In the genomic region with DNA sequence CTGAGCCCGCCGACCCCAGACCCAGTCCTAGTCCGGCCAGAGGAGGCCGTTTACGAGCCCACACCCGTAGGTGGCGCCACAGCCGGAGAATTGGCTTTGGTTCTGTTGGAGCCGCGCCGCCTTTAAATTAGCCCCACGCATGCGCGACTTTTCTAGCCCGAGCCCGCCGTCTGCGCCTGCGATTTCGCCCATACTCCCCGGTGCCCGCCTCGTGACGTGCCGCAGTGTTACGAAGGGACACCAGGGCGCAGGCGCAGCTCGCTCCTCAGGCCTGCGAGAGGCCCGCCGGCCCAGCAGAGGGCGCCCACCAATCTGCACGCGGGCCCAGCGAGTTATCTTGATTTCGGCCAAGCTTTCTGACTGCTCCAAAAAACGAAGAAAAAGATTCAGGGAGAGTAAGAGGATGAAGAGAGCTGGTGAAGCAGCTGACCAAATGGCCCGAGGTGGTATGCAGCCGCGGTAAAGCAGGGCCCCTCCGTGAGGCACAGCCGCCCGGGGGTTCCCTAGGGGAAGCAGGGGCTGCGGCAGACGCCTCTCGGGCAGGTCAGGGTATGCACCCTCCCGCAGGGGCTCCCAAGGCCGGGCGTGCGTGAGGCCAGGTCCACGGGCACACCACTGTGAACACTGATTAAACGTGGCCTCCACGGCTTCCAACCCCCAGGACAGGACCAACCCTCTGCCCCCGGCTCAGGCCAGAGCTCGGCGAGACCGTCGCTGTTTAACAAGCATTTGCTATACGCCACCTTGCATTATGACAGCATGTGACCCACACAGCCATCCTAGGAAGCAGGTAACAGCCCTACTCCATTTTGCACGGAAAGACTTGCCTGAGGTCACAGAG, we compare ENCODE assay signal across 1 cellular context.
TF ChIP-seq lines count a peak whose summit lies in the region.

No MANE protein-coding gene starts in this region.

TF ChIP-seq in GM12878, 131 proteins besides CTCF, POLR2A, EP300 and RAD21 (continued from another document):
- TF ChIP-seq, protein P1, sequence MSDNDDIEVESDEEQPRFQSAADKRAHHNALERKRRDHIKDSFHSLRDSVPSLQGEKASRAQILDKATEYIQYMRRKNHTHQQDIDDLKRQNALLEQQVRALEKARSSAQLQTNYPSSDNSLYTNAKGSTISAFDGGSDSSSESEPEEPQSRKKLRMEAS (IDR thresholded peaks at IDR 0.05; ENCODE audit: low read depth, low read length), result peak; percentile 76
- TF ChIP-seq CHD2 (IDR thresholded peaks at IDR 0.05; ENCODE audit: borderline replicate concordance, low read depth, low read length) (no peak), SREBF2 (IDR thresholded peaks at IDR 0.05; ENCODE audit: low read length) (no peak), CEBPB (IDR thresholded peaks at IDR 0.05; ENCODE audit: borderline replicate concordance in 1 of 2, low read depth in 2 of 2, low read length in 2 of 2) (no peak), TARDBP (IDR thresholded peaks at IDR 0.05; ENCODE audit: borderline replicate concordance) (peak; percentile 13; the same call in 1 of the 2 replicates), PAX5 (IDR thresholded peaks at IDR 0.05; ENCODE audit: borderline replicate concordance, low read depth, low read length) (0 out of 2 replicates have a peak, but pooled peaks have one; percentile 1), KAT2A (conservative IDR thresholded peaks at IDR 0.05; ENCODE audit: control insufficient read depth, low read depth, low read length) (no peak)
